27 cellular contexts compared by ENCODE assay signal in genomic region chr1:231226161-231226560, GRCh38.
"Had no signal": no experiment of that assay in that cellular context is flagged by ENCODE, and none has a peak within 500 bp of the region (broad histone marks: within the 10 kb centered on the region; RNA-seq: fewer than 3 reads in every experiment).

No MANE protein-coding gene starts in this region.

- H3K27ac ChIP-seq: epithelial cell of prostate, gastrocnemius medialis, neural progenitor cell, prostate gland, right atrium auricular region, sigmoid colon, testis, tibial artery had no signal

- H3K4me3 ChIP-seq: dorsolateral prefrontal cortex, gastrocnemius medialis, lung, neural progenitor cell, prostate gland, right atrium auricular region, sigmoid colon, testis, tibial artery had no signal

- H3K9me3 Mint-ChIP-seq: naive thymus-derived CD4-positive, alpha-beta T cell; nephron; neural progenitor cell; stimulated activated naive CD8-positive, alpha-beta T cell treated with anti-CD3 and anti-CD28 coated beads, Interleukin-15, amount 100 ng/mL, for 72 hours; type B pancreatic cell had no signal

- H3K9me3 ChIP-seq: gastrocnemius medialis, prostate gland, right atrium auricular region, sigmoid colon, testis, tibial artery had no signal

- H3K4me1 Mint-ChIP-seq: nephron, neural progenitor cell had no signal

- H2AFZ ChIP-seq: neural progenitor cell had no signal

- H3K36me3 ChIP-seq: neural progenitor cell had no signal

- H3K4me1 ChIP-seq: neural progenitor cell, prostate gland, right atrium auricular region, sigmoid colon, testis, tibial artery had no signal

- DNase-seq: effector CD4-positive, alpha-beta T cell; foreskin fibroblast; gastrocnemius medialis; head of caudate nucleus; kidney; mesendoderm; midbrain; naive thymus-derived CD4-positive, alpha-beta T cell; nucleus accumbens; sigmoid colon; stimulated activated CD4-positive, alpha-beta T cell treated with anti-CD3 and anti-CD28 coated beads, Interleukin-2, amount 100 ng/mL, for 24 hours; stimulated activated CD4-positive, alpha-beta T cell treated with anti-CD3 and anti-CD28 coated beads, Interleukin-4, amount 100 ng/mL, for 4 hours; stimulated activated naive CD4-positive, alpha-beta T cell; stimulated activated naive CD8-positive, alpha-beta T cell treated with anti-CD3 and anti-CD28 coated beads, Interleukin-15, amount 100 ng/mL, for 72 hours; testis; tibial artery had no signal

- H3K27ac Mint-ChIP-seq: nephron; neural progenitor cell; stimulated activated naive CD8-positive, alpha-beta T cell treated with anti-CD3 and anti-CD28 coated beads, Interleukin-15, amount 100 ng/mL, for 72 hours; type B pancreatic cell had no signal

- FAIRE-seq: colon, kidney had no signal

- H3K4me2 ChIP-seq: neural progenitor cell had no signal

- ATAC-seq: esophagus mucosa; gastrocnemius medialis; left lobe of liver; naive thymus-derived CD4-positive, alpha-beta T cell; stimulated activated naive CD8-positive, alpha-beta T cell treated with anti-CD3 and anti-CD28 coated beads, Interleukin-15, amount 100 ng/mL, for 72 hours had no signal

- H3K27me3 Mint-ChIP-seq: naive thymus-derived CD4-positive, alpha-beta T cell; stimulated activated naive CD8-positive, alpha-beta T cell treated with anti-CD3 and anti-CD28 coated beads, Interleukin-15, amount 100 ng/mL, for 72 hours; type B pancreatic cell had no signal

- H3K4me3 Mint-ChIP-seq: naive thymus-derived CD4-positive, alpha-beta T cell; nephron; neural progenitor cell; stimulated activated naive CD8-positive, alpha-beta T cell treated with anti-CD3 and anti-CD28 coated beads, Interleukin-15, amount 100 ng/mL, for 72 hours; type B pancreatic cell had no signal

- H3K9ac ChIP-seq: neural progenitor cell had no signal

- H3K27me3 ChIP-seq: dorsolateral prefrontal cortex, gastrocnemius medialis, neural progenitor cell, right atrium auricular region, sigmoid colon, testis, tibial artery had no signal
